ENCODE assay signal across 15 cellular contexts in the genomic region with DNA sequence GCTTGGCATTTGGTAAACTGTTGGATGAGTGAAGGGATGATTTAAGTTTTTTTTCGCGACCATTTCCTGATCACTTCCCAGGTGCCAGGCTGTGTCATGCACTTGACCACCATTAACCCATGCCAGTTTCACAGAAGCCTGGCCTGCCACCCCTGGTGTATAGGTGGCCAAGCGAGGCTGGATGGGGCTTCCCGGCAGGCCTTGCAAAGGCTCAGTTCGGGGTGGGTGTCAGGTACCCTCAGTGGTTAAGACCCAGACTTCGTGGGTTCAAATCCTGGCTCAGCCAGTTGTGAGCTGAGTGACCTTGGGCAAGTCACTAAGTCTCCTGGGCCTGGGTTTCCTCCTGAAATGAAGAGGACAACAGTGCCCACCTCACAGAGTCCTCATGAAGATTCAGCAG.
"Had no signal": no experiment of that assay in that cellular context is flagged by ENCODE, and none has a peak within 500 bp of the region (broad histone marks: within the 10 kb centered on the region; RNA-seq: fewer than 3 reads in every experiment).

No MANE protein-coding gene starts in this region.

- H3K4me3 ChIP-seq: cardiac muscle cell, lung had no signal

- H3K27me3 ChIP-seq: cardiac muscle cell, sigmoid colon, suprapubic skin had no signal

- H3K9me3 Mint-ChIP-seq: activated CD4-positive, alpha-beta memory T cell treated with anti-CD3 and anti-CD28 coated beads, Interleukin-2, amount 10 ng/mL, durations not matched to agents 7 days and 5 days; activated naive CD4-positive, alpha-beta T cell treated with anti-CD3 and anti-CD28 coated beads, Interleukin-2, amount 50 U/mL, for 24 hours; naive thymus-derived CD8-positive, alpha-beta T cell; T-helper 2 cell treated with Interferon-gamma antibody and Interleukin-4, amounts not matched to agents 5 μg/mL and 100 μg/mL, for 36 hours; type B pancreatic cell had no signal

- H3K27ac ChIP-seq: cardiac muscle cell had no signal

- DNase-seq: activated CD4-positive, alpha-beta memory T cell treated with anti-CD3 and anti-CD28 coated beads, Interleukin-2, amount 10 ng/mL, durations not matched to agents 7 days and 5 days; hypothalamus; left cardiac atrium; naive thymus-derived CD8-positive, alpha-beta T cell; sigmoid colon; stimulated activated CD4-positive, alpha-beta T cell treated with anti-CD3 and anti-CD28 coated beads, Interleukin-12 subunit alpha, Interleukin-12 subunit beta, amount 100 ng/mL, for 4 hours; stimulated activated naive CD4-positive, alpha-beta T cell had no signal

- H3K27ac Mint-ChIP-seq: activated naive CD4-positive, alpha-beta T cell treated with anti-CD3 and anti-CD28 coated beads, Interleukin-2, amount 50 U/mL, for 24 hours; T-helper 2 cell treated with Interferon-gamma antibody and Interleukin-4, amounts not matched to agents 5 μg/mL and 100 μg/mL, for 36 hours; type B pancreatic cell had no signal

- ATAC-seq: esophagus mucosa; left cardiac atrium; naive thymus-derived CD8-positive, alpha-beta T cell had no signal

- H3K27me3 Mint-ChIP-seq: activated CD4-positive, alpha-beta memory T cell treated with anti-CD3 and anti-CD28 coated beads, Interleukin-2, amount 10 ng/mL, durations not matched to agents 7 days and 5 days; activated naive CD4-positive, alpha-beta T cell treated with anti-CD3 and anti-CD28 coated beads, Interleukin-2, amount 50 U/mL, for 24 hours; naive thymus-derived CD8-positive, alpha-beta T cell; type B pancreatic cell had no signal

- H3K9me3 ChIP-seq: sigmoid colon, suprapubic skin had no signal

- FAIRE-seq: endometrium had no signal
